ENCODE assay signal across 27 cellular contexts in genomic region chr13:38338089-38338488, GRCh38. TPM values are rescaled to one million over a fixed set of nuclear protein-coding genes. Genes with fewer than 3 reads are reported as not detected.
DNase-seq lines count a peak whose midpoint lies in the region; ATAC-seq, FAIRE-seq and TF ChIP-seq lines count a peak whose summit lies in the region.
"Had no signal": no experiment of that assay in that cellular context is flagged by ENCODE, and none has a peak within 500 bp of the region (broad histone marks: within the 10 kb centered on the region; RNA-seq: fewer than 3 reads in every experiment).

No MANE protein-coding gene starts in this region.

- POLR2A ChIA-PET in K562 (lab: Yijun Ruan, JAX), result interaction anchor here (1.1 kb wide), 1 partner anchor 11 kb away, joined by 5 read pairs; the partner anchor contains the start of gene UFM1

- no peak for TF ChIP-seq CTCF in GM23338 (conservative IDR thresholded peaks at IDR 0.05; ENCODE audit: low read depth in 2 of 2)
- no peak for TF ChIP-seq CTCF in K562 (IDR thresholded peaks at IDR 0.05 in 2 of 3, conservative IDR thresholded peaks at IDR 0.05 in 1 of 3; ENCODE audit: insufficient read depth in 2 of 3, low read depth in 1 of 3, low read length in 3 of 3)

- H3K27ac Mint-ChIP-seq in GM23338, result no peak overlapping the region
- H3K27ac Mint-ChIP-seq: B cell; CD4-positive, alpha-beta T cell; CD8-positive, alpha-beta T cell had no signal

- FAIRE-seq in K562 (lab: Jason Lieb, UNC), result no peak
- FAIRE-seq: A549, D721Med, GM12878, GM12892, GM18507, GM19239 had no signal

- TF ChIP-seq EP300 in K562 (IDR thresholded peaks at IDR 0.05; ENCODE audit: low read length), result no peak

- H3K4me1 ChIP-seq in GM23338 (ENCODE audit: insufficient read depth), result peaks cover 29% of the 10 kb centered on the region
- H3K4me1 ChIP-seq in K562 (replicated peaks in 1 of 2; ENCODE audit: control insufficient read depth in 2 of 2, insufficient read depth in 2 of 2, low read length in 2 of 2), result peaks cover 0 to 3% of the 10 kb centered on the region in 2 experiments; a peak in 3 of 5 replicates
- H3K4me1 ChIP-seq: A549; BLaER1 treated with 17β-estradiol and CSF1 and Interleukin-3, amounts not matched to agents 10 nM and 100 nM; Caco-2 had no signal

- no peaks in the 10 kb centered on the region for H3K36me3 Mint-ChIP-seq in GM23338 (ENCODE audit: low read depth)
- H3K36me3 Mint-ChIP-seq: CD8-positive, alpha-beta T cell had no signal

- no peak overlapping the region for H3K4me3 ChIP-seq in GM23338
- no peak overlapping the region for H3K4me3 ChIP-seq in K562
- H3K4me3 ChIP-seq: A549; BLaER1 treated with 17β-estradiol and CSF1 and Interleukin-3, amounts not matched to agents 10 nM and 100 nM; GM12878 had no signal

- no peaks in the 10 kb centered on the region for H3K9me2 ChIP-seq in GM23338 (ENCODE audit: insufficient read depth)

- no peak overlapping the region for H2AFZ ChIP-seq in GM23338
- H2AFZ ChIP-seq in K562 (ENCODE audit: low read depth, low read length), result peak overlapping the region; percentile 32; the same call in 1 of the 2 replicates

- peaks cover 29% of the 10 kb centered on the region for H3K4me1 Mint-ChIP-seq in GM23338
- H3K4me1 Mint-ChIP-seq: B cell had no signal

- H3K27me3 ChIP-seq in GM23338 (ENCODE audit: insufficient read depth), result no peaks in the 10 kb centered on the region
- no peaks in the 10 kb centered on the region for H3K27me3 ChIP-seq in K562 (ENCODE audit: control insufficient read depth in 2 of 2, insufficient read depth in 2 of 2, low read length in 2 of 2)
- H3K27me3 ChIP-seq: BLaER1 treated with 17β-estradiol and CSF1 and Interleukin-3, amounts not matched to agents 10 nM and 100 nM had no signal

- H3K9me3 Mint-ChIP-seq in GM23338, result no peaks in the 10 kb centered on the region
- H3K9me3 Mint-ChIP-seq: CD4-positive, alpha-beta T cell; CD8-positive, alpha-beta T cell had no signal

- no peaks in the 10 kb centered on the region for H3K9me3 ChIP-seq in K562 (replicated peaks; ENCODE audit: control insufficient read depth, insufficient read depth, low read depth, low read length)
- H3K9me3 ChIP-seq: A549; BLaER1 treated with 17β-estradiol and CSF1 and Interleukin-3, amounts not matched to agents 10 nM and 100 nM; Caco-2 had no signal

- H3K9me1 ChIP-seq in K562 (ENCODE audit: control insufficient read depth, insufficient read depth, low read length), result no peaks in the 10 kb centered on the region

- H3K4me3 Mint-ChIP-seq in GM23338, result no peak overlapping the region
- H3K4me3 Mint-ChIP-seq: B cell; CD4-positive, alpha-beta T cell; CD8-positive, alpha-beta T cell had no signal

- intact Hi-C loops in K562 (cut with micrococcal nuclease), result no loop called here

- H3K4me2 ChIP-seq in GM23338 (no peak overlapping the region), K562 (ENCODE audit: insufficient read depth, low read length) (no peak overlapping the region)
- H3K4me2 ChIP-seq: A549; BLaER1 treated with 17β-estradiol and CSF1 and Interleukin-3, amounts not matched to agents 10 nM and 100 nM had no signal

- in situ Hi-C loops in K562 (cut with MboI), result no loop called here

- no peak for TF ChIP-seq POLR2A in K562 (conservative IDR thresholded peaks at IDR 0.05)

- peak; percentile 50 for ATAC-seq in GM23338
- ATAC-seq in K562, result no peak
- ATAC-seq in GM18870 (IDR thresholded peaks at IDR 0.05; ENCODE audit: unreplicated experiment), result no peak
- no peak for ATAC-seq in GM18520 (IDR thresholded peaks at IDR 0.05; ENCODE audit: unreplicated experiment)
- ATAC-seq: A549; CD8-positive, alpha-beta T cell; GM12878 had no signal

- H3F3A ChIP-seq in GM23338 (replicated peaks; ENCODE audit: low read depth), result no peaks in the 10 kb centered on the region

- no TSS peak for BruUV-seq in K562 (replicated peaks; lab: Mats Ljungman, UMichigan)

- CTCF ChIA-PET in K562 (lab: Yijun Ruan, JAX; ENCODE audit: low intra/inter-chr PET ratio), result no interaction called here

- H4K20me1 ChIP-seq in GM23338 (replicated peaks; ENCODE audit: insufficient read depth) (no peaks in the 10 kb centered on the region), K562 (replicated peaks; ENCODE audit: control insufficient read depth, insufficient read depth, low read length) (no peaks in the 10 kb centered on the region)
- H4K20me1 ChIP-seq: BLaER1 treated with 17β-estradiol and CSF1 and Interleukin-3, amounts not matched to agents 10 nM and 100 nM had no signal

- H3K36me3 ChIP-seq in GM23338 (ENCODE audit: insufficient read depth), result no peaks in the 10 kb centered on the region
- H3K36me3 ChIP-seq in K562 (ENCODE audit: control insufficient read depth, insufficient read depth, low read length), result no peaks in the 10 kb centered on the region
- H3K36me3 ChIP-seq: BLaER1 treated with 17β-estradiol and CSF1 and Interleukin-3, amounts not matched to agents 10 nM and 100 nM had no signal

- no peak for TF ChIP-seq RAD21 in K562 (CRISPR knock-in tag; conservative IDR thresholded peaks at IDR 0.05 in 1 of 2, IDR thresholded peaks at IDR 0.05 in 1 of 2)

- H3K27me3 Mint-ChIP-seq in GM23338 (ENCODE audit: insufficient read depth, low read depth, poor library complexity), result peaks cover 2% of the 10 kb centered on the region

- H3K9ac ChIP-seq in K562 (ENCODE audit: insufficient read depth in 1 of 2, low read depth in 2 of 2, low read length in 2 of 2), result no peak overlapping the region
- H3K9ac ChIP-seq: BLaER1 treated with 17β-estradiol and CSF1 and Interleukin-3, amounts not matched to agents 10 nM and 100 nM had no signal

- H3K79me2 ChIP-seq in GM23338 (replicated peaks; ENCODE audit: insufficient read depth), result no peaks in the 10 kb centered on the region
- no peaks in the 10 kb centered on the region for H3K79me2 ChIP-seq in K562 (ENCODE audit: control insufficient read depth, insufficient read depth, low read length)

- H3K27ac ChIP-seq in GM23338 (ENCODE audit: low read depth) (no peak overlapping the region), K562 (ENCODE audit: extremely low read depth, low read depth, low read length) (no peak overlapping the region)
- H3K27ac ChIP-seq: 22Rv1; A549; BLaER1 treated with 17β-estradiol and CSF1 and Interleukin-3, amounts not matched to agents 10 nM and 100 nM; C4-2B had no signal

- DNase-seq in GM23338 (ENCODE audit: low spot score) (no peak), K562 (ENCODE audit: extremely low read depth in 1 of 4, low spot score in 3 of 4) (no peak), islet precursor cell (peak; percentile 53), HuH-7.5 (ENCODE audit: low spot score) (no peak)
- DNase-seq: AML-193; Caco-2; Calu3; CD4-positive, alpha-beta T cell; CD8-positive, alpha-beta T cell; DMS153; DMS53; DMS79; DND-41; EL; GDM1 had no signal

- WGBS in K562 (ENCODE audit: insufficient coverage, low coverage, missing lambda C conversion rate), result 60% methylated on average over 2 of the region's 2 CpGs

TF ChIP-seq in GM23338, 12 proteins besides CTCF, POLR2A, EP300 and RAD21:
- no peak for TF ChIP-seq POLR2AphosphoS5 (IDR thresholded peaks at IDR 0.05; ENCODE audit: low read depth)
- no peak for TF ChIP-seq EZH2 (IDR thresholded peaks at IDR 0.05; ENCODE audit: low read depth, unreplicated experiment)
- no peak for TF ChIP-seq CREB1 (CRISPR knock-in tag; IDR thresholded peaks at IDR 0.05; ENCODE audit: low read depth)
- TF ChIP-seq JUNB (IDR thresholded peaks at IDR 0.05; ENCODE audit: unreplicated experiment), result no peak

TF ChIP-seq in K562, 482 proteins besides CTCF, POLR2A, EP300 and RAD21 (continues in another document):
- TF ChIP-seq ZNF12 (CRISPR knock-in tag; IDR thresholded peaks at IDR 0.05), result no peak
- no peak for TF ChIP-seq ZNF408 (CRISPR knock-in tag; IDR thresholded peaks at IDR 0.05; ENCODE audit: low read depth)
- no peak for TF ChIP-seq MYC (IDR thresholded peaks at IDR 0.05; ENCODE audit: low read depth, low read length)
- no peak for TF ChIP-seq MYC (CRISPR knock-in tag; IDR thresholded peaks at IDR 0.05; ENCODE audit: borderline replicate concordance, low read depth)
- no peak for TF ChIP-seq ZNF3 (CRISPR knock-in tag; IDR thresholded peaks at IDR 0.05)

RNA-seq across cellular contexts. Expression of gene UFM1, which starts 11.6 kb away (rescaled TPM):
- total RNA-seq in GM23338 (2014; rRNA removed; shearing (Covaris generic)), result 57.0 and 63.8 TPM in 2 replicates
- polyA plus RNA-seq in GM23338 (2016; fragmentation: Nextera tagmentation; extraction: Ambion mirVana), result 65.0 and 77.1 TPM in 2 replicates
- 17.9 and 49.6 TPM in 2 replicates for total RNA-seq in K562 (2011; cell fraction: chromatin; rRNA removed; ENCODE audit: low replicate concordance)
- total RNA-seq in K562 (2011; cell fraction: nucleolus; rRNA removed), result 10.2 and 13.7 TPM in 2 replicates
- total RNA-seq in K562 (2011; cell fraction: nucleoplasm; rRNA removed), result 23.2 and 46.4 TPM in 2 replicates
- total RNA-seq in K562 (2014; rRNA removed), result 20.2 and 26.3 TPM in 2 replicates
- total RNA-seq in K562 (2014; rRNA removed; fragmentation: Illumina TruSeq; extraction: Trizol), result 47.3 and 51.8 TPM in 2 replicates
- total RNA-seq in K562 (2015; rRNA removed; fragmentation: Illumina TruSeq; extraction: Trizol), result 34.1 and 36.1 TPM in 2 replicates
- 26.8 and 27.3 TPM in 2 replicates for total RNA-seq in K562 (2021)
- polyA plus RNA-seq in K562 (2011; rRNA removed), result 49.7 and 51.7 TPM in 2 replicates
- 7.3 and 18.5 TPM in 2 replicates for polyA plus RNA-seq in K562 (2011; cell fraction: cytosol; rRNA removed)
- polyA plus RNA-seq in K562 (2011; cell fraction: nucleus; rRNA removed), result 26.0 and 47.7 TPM in 2 replicates
- polyA plus RNA-seq in K562 (2012), result 19.5 and 29.9 TPM in 2 replicates
- 26.6 and 33.0 TPM in 2 replicates for polyA plus RNA-seq in K562 (2014; fragmentation: Illumina TruSeq; extraction: Trizol)
- polyA plus RNA-seq in K562 (2014; fragmentation: Nextera tagmentation; extraction: Ambion mirVana), result 10 to 100 TPM; 54.5 to 58.5 TPM
- 29.8 and 35.5 TPM in 2 replicates for polyA plus RNA-seq in K562 (2014; rRNA removed)
- 38.8 and 46.9 TPM in 2 replicates for polyA minus RNA-seq in K562 (2011; rRNA and poly(A)+ RNA removed)
- 14.1 and 15.8 TPM in 2 replicates for polyA minus RNA-seq in K562 (2011; cell fraction: cytosol; rRNA and poly(A)+ RNA removed)
- polyA minus RNA-seq in K562 (2011; cell fraction: nucleus; rRNA and poly(A)+ RNA removed), result 34.9 and 77.4 TPM in 2 replicates
